ENCODE assay signal across 22 cellular contexts in genomic region chr15:88629071-88629470, GRCh38. TPM values are rescaled to one million over a fixed set of nuclear protein-coding genes. Genes with fewer than 3 reads are reported as not detected.
DNase-seq lines count a peak whose midpoint lies in the region; ATAC-seq and TF ChIP-seq lines count a peak whose summit lies in the region.
"Had no signal": no experiment of that assay in that cellular context is flagged by ENCODE, and none has a peak within 500 bp of the region (broad histone marks: within the 10 kb centered on the region; RNA-seq: fewer than 3 reads in every experiment).

No MANE protein-coding gene starts in this region.

- TF ChIP-seq CTCF in RWPE2 (IDR thresholded peaks at IDR 0.05; ENCODE audit: poor library complexity, severe bottlenecking), result no peak
- no peak for TF ChIP-seq CTCF in upper lobe of left lung (IDR thresholded peaks at IDR 0.05)
- TF ChIP-seq CTCF in ascending aorta (IDR thresholded peaks at IDR 0.05), result no peak
- TF ChIP-seq CTCF in colonic mucosa (IDR thresholded peaks at IDR 0.05), result no peak

- H3K9ac ChIP-seq in colonic mucosa (ENCODE audit: low read depth in 2 of 2, low read length in 2 of 2), result no peak overlapping the region

- DNase-seq in activated T-cell treated with anti-CD3 and anti-CD28 coated beads, Interleukin-2, amount 50 U/mL, for 72 hours, result no peak
- no peak for DNase-seq in activated T-cell treated with anti-CD3 and anti-CD28 coated beads, Interleukin-2, amount 50 U/mL, for 1 hour
- DNase-seq in RWPE2 (ENCODE audit: low spot score), result no peak
- no peak for DNase-seq in effector memory CD8-positive, alpha-beta T cell
- peak; percentile 16 to 67 for DNase-seq in upper lobe of left lung
- no peak for DNase-seq in ascending aorta (ENCODE audit: low spot score in 2 of 2)
- no peak for DNase-seq in colonic mucosa
- DNase-seq: activated naive CD4-positive, alpha-beta T cell treated with Interleukin-2 at 50 U/mL for 16 hours; Caco-2; foreskin keratinocyte; HCEC 1CT; KG1; kidney glomerular epithelial cell; mesendoderm; MV-4-11; NCI-H1930; NCI-H446 treated with DMSO at 0.1 percent for 48 hours; stimulated activated naive CD4-positive, alpha-beta T cell treated with Interleukin-2 at 50 U/mL for 16 hours had no signal

- TF ChIP-seq EP300 in upper lobe of left lung (IDR thresholded peaks at IDR 0.05), result no peak

- H3K4me3 ChIP-seq in RWPE2 (ENCODE audit: severe bottlenecking) (no peak overlapping the region), upper lobe of left lung (no peak overlapping the region), ascending aorta (no peak overlapping the region), colonic mucosa (no peak overlapping the region)
- H3K4me3 ChIP-seq: tibial nerve had no signal

- TF ChIP-seq POLR2A in upper lobe of left lung (IDR thresholded peaks at IDR 0.05), result no peak

- peak overlapping the region; percentile 57 for H3K27ac ChIP-seq in RWPE2 (ENCODE audit: poor library complexity, severe bottlenecking)
- peak overlapping the region in 1 of 4 donors; percentile 81 for H3K27ac ChIP-seq in upper lobe of left lung
- no peak overlapping the region for H3K27ac ChIP-seq in ascending aorta
- no peak overlapping the region for H3K27ac ChIP-seq in colonic mucosa
- H3K27ac ChIP-seq: foreskin keratinocyte, VCaP had no signal

- no peaks in the 10 kb centered on the region for H3K9me3 Mint-ChIP-seq in activated T-cell treated with anti-CD3 and anti-CD28 coated beads, Interleukin-2, amount 50 U/mL, for 72 hours
- no peaks in the 10 kb centered on the region for H3K9me3 Mint-ChIP-seq in effector memory CD8-positive, alpha-beta T cell

- H3K27me3 ChIP-seq in RWPE2 (ENCODE audit: insufficient read depth, poor library complexity, severe bottlenecking) (no peaks in the 10 kb centered on the region), upper lobe of left lung (no peaks in the 10 kb centered on the region), ascending aorta (no peaks in the 10 kb centered on the region), colonic mucosa (no peaks in the 10 kb centered on the region)
- H3K27me3 ChIP-seq: foreskin keratinocyte, tibial nerve had no signal

- no peaks in the 10 kb centered on the region for H3K27me3 Mint-ChIP-seq in activated T-cell treated with anti-CD3 and anti-CD28 coated beads, Interleukin-2, amount 50 U/mL, for 72 hours (ENCODE audit: low read depth)
- H3K27me3 Mint-ChIP-seq in effector memory CD8-positive, alpha-beta T cell, result no peaks in the 10 kb centered on the region
- H3K27me3 Mint-ChIP-seq: brain had no signal

- H3K36me3 ChIP-seq in RWPE2 (ENCODE audit: low read depth), result peaks cover 91% of the 10 kb centered on the region
- peaks cover 0 to 55% (median 18%) of the 10 kb centered on the region in 4 donors for H3K36me3 ChIP-seq in upper lobe of left lung
- H3K36me3 ChIP-seq in ascending aorta, result peaks cover 49 to 74% of the 10 kb centered on the region in 2 donors
- no peaks in the 10 kb centered on the region for H3K36me3 ChIP-seq in colonic mucosa

- H3K36me3 Mint-ChIP-seq in activated T-cell treated with anti-CD3 and anti-CD28 coated beads, Interleukin-2, amount 50 U/mL, for 72 hours (ENCODE audit: insufficient read depth in 2 of 2), result peaks cover 15 to 46% of the 10 kb centered on the region in 2 donors
- peaks cover 18% of the 10 kb centered on the region for H3K36me3 Mint-ChIP-seq in effector memory CD8-positive, alpha-beta T cell (ENCODE audit: insufficient read depth)

- H3K4me3 Mint-ChIP-seq in activated T-cell treated with anti-CD3 and anti-CD28 coated beads, Interleukin-2, amount 50 U/mL, for 72 hours, result no peak overlapping the region
- H3K4me3 Mint-ChIP-seq in effector memory CD8-positive, alpha-beta T cell, result peak overlapping the region; percentile 58 to 71
- H3K4me3 Mint-ChIP-seq: brain had no signal

- H3K4me1 Mint-ChIP-seq in activated T-cell treated with anti-CD3 and anti-CD28 coated beads, Interleukin-2, amount 50 U/mL, for 72 hours (ENCODE audit: low read depth), result peaks cover 96% of the 10 kb centered on the region
- peaks cover 41 to 48% of the 10 kb centered on the region in 2 donors for H3K4me1 Mint-ChIP-seq in effector memory CD8-positive, alpha-beta T cell (ENCODE audit: low read depth in 2 of 2)

- no peak for ATAC-seq in activated T-cell treated with anti-CD3 and anti-CD28 coated beads, Interleukin-2, amount 50 U/mL, for 72 hours (replicated peaks in 1 of 2)
- no peak for ATAC-seq in RWPE2 (ENCODE audit: low read depth)
- no peak for ATAC-seq in effector memory CD8-positive, alpha-beta T cell (replicated peaks)
- no peak for ATAC-seq in upper lobe of left lung (ENCODE audit: low FRiP score in 2 of 2)
- ATAC-seq in GM19395 (IDR thresholded peaks at IDR 0.05; ENCODE audit: unreplicated experiment), result no peak
- ATAC-seq: foreskin keratinocyte had no signal

- H3K27ac Mint-ChIP-seq in activated T-cell treated with anti-CD3 and anti-CD28 coated beads, Interleukin-2, amount 50 U/mL, for 72 hours, result peak overlapping the region; percentile 39
- H3K27ac Mint-ChIP-seq in effector memory CD8-positive, alpha-beta T cell, result peak overlapping the region; percentile 88 to 95
- H3K27ac Mint-ChIP-seq: brain had no signal

- H3K4me1 ChIP-seq in RWPE2 (ENCODE audit: insufficient read depth, poor library complexity, severe bottlenecking) (peaks cover 36% of the 10 kb centered on the region), upper lobe of left lung (peaks cover 18 to 56% (median 39%) of the 10 kb centered on the region in 4 donors), ascending aorta (peaks cover 1 to 7% of the 10 kb centered on the region in 2 donors), colonic mucosa (peaks cover 5% of the 10 kb centered on the region)
- H3K4me1 ChIP-seq: Caco-2, foreskin keratinocyte had no signal

- 87 to 97% methylated on average over 14 to 16 of the region's 16 CpGs for WGBS in upper lobe of left lung, 2 donors

- H3K9me3 ChIP-seq in RWPE2 (ENCODE audit: severe bottlenecking) (no peaks in the 10 kb centered on the region), upper lobe of left lung (no peaks in the 10 kb centered on the region), ascending aorta (no peaks in the 10 kb centered on the region), colonic mucosa (no peaks in the 10 kb centered on the region)
- H3K9me3 ChIP-seq: Caco-2, tibial nerve had no signal

- intact Hi-C loops in ascending aorta (cut with DNase I), result loop anchor here (10.0 kb wide), 1 partner anchor 566 kb away; no protein-coding TSS in a partner anchor
- intact Hi-C loops in colonic mucosa (cut with DNase I), result loop anchor here (10.0 kb wide), 2 partner anchors 76 to 206 kb away; no protein-coding TSS in a partner anchor

RNA-seq across cellular contexts. Expression of gene AEN, which starts 7.9 kb away (rescaled TPM):
- total RNA-seq in activated T-cell treated with anti-CD3 and anti-CD28 coated beads, Interleukin-2, amount 50 U/mL, for 72 hours, result 100 to 1,000 TPM in 1 of 2 donors, 10 to 100 TPM in 1; 99.4 to 155 TPM
- total RNA-seq in upper lobe of left lung, result 10 to 100 TPM in 5 of 6 donors, 1 to 10 TPM in 1; 7.5 to 37.6 (median 18.4) TPM
- total RNA-seq in ascending aorta, result 13.5 TPM
- total RNA-seq in colonic mucosa, result 10 to 100 TPM; 13.8 to 23.8 TPM

RNA-seq across cellular contexts. Expression of gene ISG20, which starts 9.7 kb away (rescaled TPM):
- 100 to 1,000 TPM; 102 to 215 TPM for total RNA-seq in activated T-cell treated with anti-CD3 and anti-CD28 coated beads, Interleukin-2, amount 50 U/mL, for 72 hours
- total RNA-seq in upper lobe of left lung (100 to 1,000 TPM in 1 of 6 donors, 10 to 100 TPM in 5; 41.3 to 119 (median 67.0) TPM), ascending aorta (5.3 TPM), colonic mucosa (10 to 100 TPM; 43.5 to 60.5 TPM)

Comparison
In these comparisons a context has a peak if more than half of its experiments do, and no peak if none do; other contexts are left out.
1. DNase-seq: peak in upper lobe of left lung (2 of 2); none in activated T-cell treated with anti-CD3 and anti-CD28 coated beads, Interleukin-2, amount 50 U/mL, for 72 hours (0 of 2), activated T-cell treated with anti-CD3 and anti-CD28 coated beads, Interleukin-2, amount 50 U/mL, for 1 hour (single experiment), RWPE2 (single experiment), effector memory CD8-positive, alpha-beta T cell (0 of 3), ascending aorta (0 of 2) and colonic mucosa (single experiment).
2. H3K4me3 Mint-ChIP-seq: peak in effector memory CD8-positive, alpha-beta T cell (2 of 2); none in activated T-cell treated with anti-CD3 and anti-CD28 coated beads, Interleukin-2, amount 50 U/mL, for 72 hours (0 of 2).